In the genomic region with DNA sequence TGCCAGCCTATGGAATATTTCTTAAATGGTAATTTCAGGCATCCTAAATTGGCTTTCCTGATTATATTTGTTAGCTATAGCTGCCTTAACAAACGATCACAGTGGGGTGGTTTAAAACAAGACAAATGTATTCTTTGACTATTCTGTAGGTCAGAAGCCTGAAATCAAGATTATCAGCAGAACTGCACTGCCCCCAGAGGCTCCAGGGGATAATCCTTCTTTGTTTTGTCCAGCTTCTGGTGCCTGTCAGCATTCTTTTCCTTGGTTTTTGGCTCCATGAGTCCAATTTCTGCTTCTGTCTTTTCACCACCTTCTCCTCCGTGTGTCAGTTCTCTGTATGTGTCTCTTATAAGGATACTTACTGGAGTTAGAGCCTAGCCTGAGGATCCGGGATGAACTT, we compare ENCODE assay signal across 2 cellular contexts.
TF ChIP-seq lines count a peak whose summit lies in the region.

No MANE protein-coding gene starts in this region.

TF ChIP-seq in SK-N-SH, 30 proteins besides CTCF, POLR2A, EP300 and RAD21 (continued from another document):
- no peak for TF ChIP-seq USF1 (IDR thresholded peaks at IDR 0.05; ENCODE audit: borderline replicate concordance, low read depth)
- TF ChIP-seq TCF12 (IDR thresholded peaks at IDR 0.05): no peak

TF ChIP-seq in SK-N-SH treated with all-trans-retinoic acid at 6 μM for 48 hours, 23 proteins besides CTCF, POLR2A, EP300 and RAD21 (continued from another document):
- TF ChIP-seq PATZ1 (CRISPR knock-in tag; IDR thresholded peaks at IDR 0.05; ENCODE audit: borderline replicate concordance): no peak
